ENCODE assay signal across 9 cellular contexts in the genomic region with DNA sequence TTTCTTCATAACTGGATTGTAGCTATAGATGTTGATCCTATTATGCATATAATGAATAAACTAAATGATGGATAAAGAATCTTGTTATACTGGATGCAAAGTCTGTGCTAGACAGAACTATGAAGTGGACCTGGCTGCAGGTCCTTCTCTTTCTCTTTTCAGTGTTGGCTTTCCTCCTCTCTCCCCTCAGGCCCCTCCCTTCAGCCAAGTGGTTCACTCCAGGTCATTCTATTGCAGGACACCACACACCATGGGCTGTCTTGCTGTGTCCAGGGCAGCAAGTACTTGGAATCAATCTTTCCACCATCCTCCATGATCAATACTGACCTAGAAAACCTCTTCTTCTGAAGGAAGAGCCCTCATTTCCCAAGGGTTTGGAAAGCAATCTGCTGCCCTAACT. TPM values are rescaled to one million over a fixed set of nuclear protein-coding genes. Genes with fewer than 3 reads are reported as not detected.
"Had no signal": no experiment of that assay in that cellular context is flagged by ENCODE, and none has a peak within 500 bp of the region (broad histone marks: within the 10 kb centered on the region; RNA-seq: fewer than 3 reads in every experiment).

No MANE protein-coding gene starts in this region.

- H3K9me3 ChIP-seq: esophagus squamous epithelium, SJSA1, uterus had no signal

- H3K36me3 ChIP-seq: SJSA1, uterus had no signal

- H3K27me3 ChIP-seq: esophagus squamous epithelium, SJSA1, uterus had no signal

- H3K27ac ChIP-seq: esophagus squamous epithelium, parathyroid adenoma, SJSA1, uterus had no signal

- H3K4me3 ChIP-seq: esophagus squamous epithelium, SJSA1, uterus had no signal

- H3K4me1 ChIP-seq: SJSA1, uterus had no signal

- DNase-seq: activated CD4-positive, alpha-beta T cell treated with anti-CD3 and anti-CD28 coated beads, Interleukin-2, amount 50 U/mL, for 48 hours; activated CD4-positive, CD25-positive, alpha-beta regulatory T cell; activated effector memory CD4-positive, alpha-beta T cell treated with anti-CD3 and anti-CD28 coated beads, Interleukin-2, amount 50 U/mL, for 16 hours; esophagus squamous epithelium; foreskin fibroblast; stimulated activated CD4-positive, alpha-beta T cell treated with anti-CD3 and anti-CD28 coated beads, Interleukin-4, amount 100 ng/mL, for 24 hours; uterus had no signal

RNA-seq across cellular contexts. Expression of a gene that starts 48.7 kb away (rescaled TPM):
- total RNA-seq: SJSA1 had no signal
